ENCODE assay signal across 1 cellular context in the genomic region with DNA sequence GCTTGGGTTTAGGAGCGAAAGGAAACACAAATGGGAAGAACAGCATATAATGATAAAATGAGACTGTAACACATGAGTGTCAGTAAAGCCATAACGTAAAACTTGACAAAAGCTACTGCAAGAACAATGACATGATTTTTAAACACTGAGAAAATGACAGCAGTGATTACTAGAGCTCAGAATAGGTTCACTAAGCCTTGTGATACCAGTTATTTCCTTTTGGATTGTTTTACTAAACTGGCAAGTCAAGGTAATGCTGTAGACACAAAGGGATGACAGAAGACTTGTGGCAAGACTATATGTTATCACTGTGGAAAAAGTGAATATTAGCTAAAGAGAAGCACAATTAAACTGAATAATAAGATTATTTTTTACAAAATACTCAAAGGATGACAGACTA.
TF ChIP-seq lines count a peak whose summit lies in the region.

No MANE protein-coding gene starts in this region.

TF ChIP-seq in endothelial cell of umbilical vein, 7 proteins besides CTCF, POLR2A, EP300 and RAD21:
- TF ChIP-seq GATA2 (IDR thresholded peaks at IDR 0.05; ENCODE audit: insufficient read depth, insufficient read length, low read depth, low read length), result no peak
- TF ChIP-seq POLR2AphosphoS5 (IDR thresholded peaks at IDR 0.05; ENCODE audit: insufficient read depth, low read depth, low read length), result no peak
- TF ChIP-seq MYC (IDR thresholded peaks at IDR 0.05; ENCODE audit: low read depth, low read length), result no peak
- no peak for TF ChIP-seq JUN (IDR thresholded peaks at IDR 0.05; ENCODE audit: borderline replicate concordance, insufficient read depth, insufficient read length, low read depth)
- TF ChIP-seq, protein P1, sequence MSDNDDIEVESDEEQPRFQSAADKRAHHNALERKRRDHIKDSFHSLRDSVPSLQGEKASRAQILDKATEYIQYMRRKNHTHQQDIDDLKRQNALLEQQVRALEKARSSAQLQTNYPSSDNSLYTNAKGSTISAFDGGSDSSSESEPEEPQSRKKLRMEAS (IDR thresholded peaks at IDR 0.05; ENCODE audit: insufficient read depth, insufficient read length), result no peak
- TF ChIP-seq EZH2 (IDR thresholded peaks at IDR 0.05; ENCODE audit: borderline replicate concordance, low read depth, low read length, severe bottlenecking), result no peak
- no peak for TF ChIP-seq FOS (IDR thresholded peaks at IDR 0.05; ENCODE audit: borderline replicate concordance, insufficient read depth, low read length)
